ENCODE assay signal across 16 cellular contexts in the genomic region with DNA sequence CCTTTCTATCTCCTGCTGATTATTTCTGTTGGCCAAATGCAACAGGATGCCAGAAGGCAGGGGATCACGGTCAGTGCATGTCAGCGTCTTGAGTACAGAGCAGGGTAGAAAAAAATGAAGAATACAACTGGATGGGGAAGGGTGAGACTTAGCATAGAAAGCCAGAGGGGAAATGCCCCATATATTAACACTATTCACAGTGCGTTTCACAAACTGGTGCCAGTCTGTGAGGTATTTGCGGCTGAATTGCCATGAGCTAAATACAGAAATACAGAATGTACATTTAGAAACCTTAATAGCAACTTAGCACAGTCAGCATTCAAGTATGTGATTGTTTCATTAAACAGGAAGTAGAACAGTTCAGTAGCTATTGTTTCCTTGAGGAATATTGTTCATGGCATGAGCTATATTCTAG. TPM values are rescaled to one million over a fixed set of nuclear protein-coding genes. Genes with fewer than 3 reads are reported as not detected.
DNase-seq lines count a peak whose midpoint lies in the region; ATAC-seq, FAIRE-seq and TF ChIP-seq lines count a peak whose summit lies in the region.
"Had no signal": no experiment of that assay in that cellular context is flagged by ENCODE, and none has a peak within 500 bp of the region (broad histone marks: within the 10 kb centered on the region; RNA-seq: fewer than 3 reads in every experiment).

No MANE protein-coding gene starts in this region.

- H3K4me2 ChIP-seq in A549 (no peak overlapping the region), mammary epithelial cell (ENCODE audit: insufficient read depth, low read depth, low read length) (peak overlapping the region; percentile 62)

- WGBS in A549 (ENCODE audit: missing lambda C conversion rate), result 23% methylated on average over 4 of the region's 4 CpGs
- 0% methylated on average over 4 of the region's 4 CpGs for WGBS in mammary epithelial cell (ENCODE audit: low coverage, missing lambda C conversion rate)
- WGBS in psoas muscle, 3 donors, result 56 to 69% (median 64%) methylated on average over 4 of the region's 4 CpGs

- no peaks in the 10 kb centered on the region for H3K4me1 Mint-ChIP-seq in activated CD4-positive, alpha-beta T cell treated with anti-CD3 and anti-CD28 coated beads, Interleukin-2, amount 10 ng/mL, durations not matched to agents 24 days and 14 days

- FAIRE-seq in A549 (lab: Jason Lieb, UNC) (no peak), HTR-8/SVneo (lab: Jason Lieb, UNC) (peak; percentile 55)

- ATAC-seq in A549, result no peak
- no peak for ATAC-seq in psoas muscle
- ATAC-seq: left lung had no signal

- H2AFZ ChIP-seq in mammary epithelial cell (ENCODE audit: low read depth, low read length), result peak overlapping the region; percentile 43

- no peak for TF ChIP-seq RAD21 in A549 (conservative IDR thresholded peaks at IDR 0.05 in 1 of 2, IDR thresholded peaks at IDR 0.05 in 1 of 2)

- H3K36me3 ChIP-seq in mammary epithelial cell (ENCODE audit: insufficient read depth, low read length) (no peaks in the 10 kb centered on the region), kidney epithelial cell (ENCODE audit: control insufficient read depth, insufficient read depth, low read length) (no peaks in the 10 kb centered on the region), psoas muscle (ENCODE audit: insufficient read depth in 1 of 2, low read depth in 1 of 2) (no peaks in the 10 kb centered on the region)
- H3K36me3 ChIP-seq: left lung had no signal

- H3K27ac ChIP-seq in A549 (no peak overlapping the region), mammary epithelial cell (ENCODE audit: insufficient read depth, low read depth, low read length) (peak overlapping the region; percentile 84), psoas muscle (no peak overlapping the region)
- H3K27ac ChIP-seq: left lung had no signal

- H3K9me3 ChIP-seq in A549, result no peaks in the 10 kb centered on the region
- no peaks in the 10 kb centered on the region for H3K9me3 ChIP-seq in mammary epithelial cell (replicated peaks; ENCODE audit: insufficient read depth, low read length)
- no peaks in the 10 kb centered on the region for H3K9me3 ChIP-seq in psoas muscle
- H3K9me3 ChIP-seq: left lung had no signal

- H3K4me1 ChIP-seq in A549 (no peaks in the 10 kb centered on the region), mammary epithelial cell (ENCODE audit: insufficient read depth, low read length) (peaks cover 43% of the 10 kb centered on the region), psoas muscle (no peaks in the 10 kb centered on the region)
- H3K4me1 ChIP-seq: left lung had no signal

- POLR2A ChIA-PET in A549 (lab: Yijun Ruan, JAX), result no interaction called here

- H3K36me3 Mint-ChIP-seq in activated CD4-positive, alpha-beta T cell treated with anti-CD3 and anti-CD28 coated beads, Interleukin-2, amount 10 ng/mL, durations not matched to agents 24 days and 14 days (ENCODE audit: low read depth), result no peaks in the 10 kb centered on the region

- dilution Hi-C loops in mammary epithelial cell (cut with HindIII; ENCODE audit: low sequenced_read_pairs), result no loop called here

- no TSS peak for BruUV-seq in mammary epithelial cell (replicated peaks; lab: Mats Ljungman, UMichigan)

- no peak overlapping the region for H3K27ac Mint-ChIP-seq in activated CD4-positive, alpha-beta T cell treated with anti-CD3 and anti-CD28 coated beads, Interleukin-2, amount 10 ng/mL, durations not matched to agents 24 days and 14 days

- TF ChIP-seq CTCF in A549 (IDR thresholded peaks at IDR 0.05), result no peak
- no peak for TF ChIP-seq CTCF in mammary epithelial cell (conservative IDR thresholded peaks at IDR 0.05 in 1 of 2, IDR thresholded peaks at IDR 0.05 in 1 of 2; ENCODE audit: extremely low read depth in 1 of 2, insufficient read depth in 1 of 2, low read depth in 1 of 2, low read length in 2 of 2)
- TF ChIP-seq CTCF in kidney epithelial cell (IDR thresholded peaks at IDR 0.05; ENCODE audit: insufficient read depth, low read length, poor library complexity, severe bottlenecking), result no peak
- no peak for TF ChIP-seq CTCF in psoas muscle (IDR thresholded peaks at IDR 0.05)

- H3K4me3 ChIP-seq in A549, result no peak overlapping the region
- H3K4me3 ChIP-seq in mammary epithelial cell (replicated peaks in 1 of 3; ENCODE audit: insufficient read depth in 1 of 3, low read depth in 2 of 3, low read length in 3 of 3), result no peak overlapping the region
- H3K4me3 ChIP-seq in kidney epithelial cell (ENCODE audit: low read depth, low read length), result no peak overlapping the region
- no peak overlapping the region for H3K4me3 ChIP-seq in psoas muscle
- H3K4me3 ChIP-seq: left lung had no signal

- H3K27me3 Mint-ChIP-seq in activated CD4-positive, alpha-beta T cell treated with anti-CD3 and anti-CD28 coated beads, Interleukin-2, amount 10 ng/mL, durations not matched to agents 24 days and 14 days, result no peaks in the 10 kb centered on the region

- CTCF ChIA-PET in A549 (lab: Yijun Ruan, JAX) (interaction anchor here (1.7 kb wide), 1 partner anchor 11 kb away, joined by 5 read pairs; no protein-coding TSS in a partner anchor), mammary epithelial cell (lab: Charles Lee; ENCODE audit: low non-redundant PET) (interaction anchor here (0.6 to 1.1 kb wide), 2 partner anchors 115 to 116 kb away, joined by 3 to 4 read pairs; no protein-coding TSS in a partner anchor)

- H4K20me1 ChIP-seq in mammary epithelial cell (ENCODE audit: insufficient read depth, low read length), result no peaks in the 10 kb centered on the region

- in situ Hi-C loops in mammary epithelial cell (cut with MboI; ENCODE audit: low sequenced_read_pairs in 2 of 2), result no loop called here

- no peak for TF ChIP-seq EP300 in A549 (IDR thresholded peaks at IDR 0.05)

- intact Hi-C loops in mammary epithelial cell (cut with micrococcal nuclease) (loop anchor here (1.0 to 2.0 kb wide), 2 partner anchors 31 to 115 kb away; partner anchors contain the start of gene SLC1A3), psoas muscle (cut with DNase I) (no loop called here)
- intact Hi-C loops in activated CD4-positive, alpha-beta T cell treated with anti-CD3 and anti-CD28 coated beads, Interleukin-2, amount 10 ng/mL, durations not matched to agents 24 days and 14 days (cut with micrococcal nuclease), result no loop called here

- peak overlapping the region; percentile 32 for H3K9ac ChIP-seq in mammary epithelial cell (ENCODE audit: insufficient read depth, low read length)

- H3K4me3 Mint-ChIP-seq in activated CD4-positive, alpha-beta T cell treated with anti-CD3 and anti-CD28 coated beads, Interleukin-2, amount 10 ng/mL, durations not matched to agents 24 days and 14 days, result no peak overlapping the region

- DNase-seq in A549 (ENCODE audit: low read depth in 1 of 2, low spot score in 1 of 2) (no peak), HTR-8/SVneo (ENCODE audit: insufficient read length, low spot score) (no peak), mammary epithelial cell (peak; percentile 80), kidney epithelial cell (ENCODE audit: low read depth) (peak; percentile 41), psoas muscle (no peak), NCI-H1092 (lab: John Stamatoyannopoulos, UW) (no peak), GM19238 (ENCODE audit: insufficient read length, low spot score) (no peak)
- DNase-seq in activated CD4-positive, alpha-beta T cell treated with anti-CD3 and anti-CD28 coated beads, Interleukin-2, amount 10 ng/mL, durations not matched to agents 24 days and 14 days, result no peak
- DNase-seq: activated naive CD4-positive, alpha-beta T cell treated with Interleukin-2 at 50 U/mL for 16 hours; DMS 273 treated with DMSO at 0.1 percent for 48 hours; glutamatergic neuron; GOT3; left lung; NCI-H1105; NCI-H446 had no signal

- H3K79me2 ChIP-seq in mammary epithelial cell (ENCODE audit: insufficient read depth, low read length), result no peaks in the 10 kb centered on the region

- no peaks in the 10 kb centered on the region for H3K9me3 Mint-ChIP-seq in activated CD4-positive, alpha-beta T cell treated with anti-CD3 and anti-CD28 coated beads, Interleukin-2, amount 10 ng/mL, durations not matched to agents 24 days and 14 days

- no peak for TF ChIP-seq POLR2A in A549 (IDR thresholded peaks at IDR 0.05; ENCODE audit: low read length)

- H3K27me3 ChIP-seq in mammary epithelial cell (ENCODE audit: insufficient read depth, low read length) (no peaks in the 10 kb centered on the region), kidney epithelial cell (ENCODE audit: control insufficient read depth, insufficient read depth, low read length) (no peaks in the 10 kb centered on the region), psoas muscle (ENCODE audit: insufficient read depth in 3 of 3, low read length in 2 of 3) (no peaks in the 10 kb centered on the region)
- H3K27me3 ChIP-seq: left lung had no signal

TF ChIP-seq in A549, 52 proteins besides CTCF, POLR2A, EP300 and RAD21:
- TF ChIP-seq CBX8 (IDR thresholded peaks at IDR 0.05), result no peak
- no peak for TF ChIP-seq FOXS1 (CRISPR knock-in tag; IDR thresholded peaks at IDR 0.05)
- no peak for TF ChIP-seq RCOR1 (IDR thresholded peaks at IDR 0.05; ENCODE audit: low read depth, low read length)
- TF ChIP-seq ESRRA (IDR thresholded peaks at IDR 0.05; ENCODE audit: borderline replicate concordance, low read length), result no peak
- TF ChIP-seq TP53 (CRISPR knock-in tag; IDR thresholded peaks at IDR 0.05), result no peak
- no peak for TF ChIP-seq CEBPB (IDR thresholded peaks at IDR 0.05)
- peak; percentile 5 for TF ChIP-seq MAFK (IDR thresholded peaks at IDR 0.05; ENCODE audit: partially characterized antibody)
- TF ChIP-seq TFCP2L1 (CRISPR knock-in tag; IDR thresholded peaks at IDR 0.05), result no peak
- no peak for TF ChIP-seq EHF (CRISPR knock-in tag; IDR thresholded peaks at IDR 0.05)

RNA-seq across cellular contexts. Expression of gene SLC1A3, which starts 31.0 kb away (rescaled TPM):
- polyA plus RNA-seq in A549 (2011; rRNA removed) (not detected in 2 replicates), A549 (2017; fragmentation: RNase III; extraction: RNeasy Plus Mini Kit Qiagen cat#74134 plus additional on column Dnase treatment) (not detected in 3 replicates), mammary epithelial cell (14.3 TPM), psoas muscle (10 to 100 TPM in 2 of 3 donors, 1 to 10 TPM in 1; 9.6 to 17.4 (median 10.3) TPM)
- not detected in 2 replicates for polyA plus RNA-seq in A549 (2012; cell fraction: cytosol; rRNA removed)
- not detected in 2 replicates for polyA plus RNA-seq in A549 (2012; cell fraction: nucleus; rRNA removed)
- polyA minus RNA-seq in A549 (2011; rRNA and poly(A)+ RNA removed), result not detected in 2 replicates
- total RNA-seq in mammary epithelial cell (10 to 100 TPM; 21.7 to 24.2 TPM), kidney epithelial cell (0.25 and 4.3 TPM in 2 replicates), psoas muscle (10 to 100 TPM; 12.7 to 25.3 (median 21.5) TPM)
- polyA minus RNA-seq in mammary epithelial cell, result 106 TPM
- total RNA-seq in activated CD4-positive, alpha-beta T cell treated with anti-CD3 and anti-CD28 coated beads, Interleukin-2, amount 10 ng/mL, durations not matched to agents 24 days and 14 days, result not detected in 2 replicates
- total RNA-seq: OCI-LY7 had no signal

Comparison
In these comparisons a context has a peak if more than half of its experiments do, and no peak if none do; other contexts are left out.
1. DNase-seq: peak in mammary epithelial cell (single experiment) and kidney epithelial cell (single experiment); none in A549 (0 of 2), HTR-8/SVneo (single experiment), psoas muscle (0 of 2), activated CD4-positive, alpha-beta T cell treated with anti-CD3 and anti-CD28 coated beads, Interleukin-2, amount 10 ng/mL, durations not matched to agents 24 days and 14 days (single experiment), NCI-H1092 (single experiment) and GM19238 (single experiment).